ENCODE assay signal across 26 cellular contexts in the genomic region with DNA sequence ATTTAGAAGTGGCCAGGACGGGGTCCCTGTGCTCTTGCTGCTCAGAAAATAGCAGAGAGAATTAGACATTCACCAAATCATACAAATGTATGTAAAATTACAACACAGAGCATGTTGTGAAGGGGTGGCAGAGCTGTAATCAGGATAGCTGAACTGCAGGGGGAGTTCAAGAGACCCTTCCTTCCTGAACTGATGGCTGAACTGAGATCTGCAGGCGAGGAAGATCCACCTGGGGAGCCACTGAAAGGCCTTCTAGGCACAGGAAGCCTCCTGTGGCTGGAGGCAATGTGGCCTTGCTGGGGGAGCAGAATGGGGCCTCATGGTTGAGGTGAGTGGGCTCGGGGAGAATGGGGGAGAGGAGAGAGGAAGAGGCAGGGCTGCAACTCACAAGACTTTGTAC.
"Had no signal": no experiment of that assay in that cellular context is flagged by ENCODE, and none has a peak within 500 bp of the region (broad histone marks: within the 10 kb centered on the region; RNA-seq: fewer than 3 reads in every experiment).

No MANE protein-coding gene starts in this region.

- H3K27me3 ChIP-seq: ascending aorta, dorsolateral prefrontal cortex, esophagus squamous epithelium, gastroesophageal sphincter had no signal

- H3K27me3 Mint-ChIP-seq: activated naive CD4-positive, alpha-beta T cell treated with anti-CD3 and anti-CD28 coated beads, Interleukin-2, amount 10 ng/mL, durations not matched to agents 7 days and 5 days had no signal

- H3K4me1 Mint-ChIP-seq: brain; central memory CD8-positive, alpha-beta T cell had no signal

- DNase-seq: activated CD4-positive, alpha-beta memory T cell treated with anti-CD3 and anti-CD28 coated beads, Interleukin-2, amount 10 ng/mL, durations not matched to agents 7 days and 5 days; activated CD4-positive, alpha-beta T cell treated with anti-CD3 and anti-CD28 coated beads for 1 hour; activated CD4-positive, alpha-beta T cell treated with anti-CD3 and anti-CD28 coated beads for 4 hours; activated CD4-positive, alpha-beta T cell treated with anti-CD3 and anti-CD28 coated beads, Interleukin-2, amount 10 ng/mL, durations not matched to agents 7 days and 5 days; activated CD4-positive, alpha-beta T cell treated with anti-CD3 and anti-CD28 coated beads, Interleukin-2, amount 50 U/mL, for 4 hours; activated CD8-positive, alpha-beta memory T cell treated with anti-CD3 and anti-CD28 coated beads, Interleukin-2, amount 50 U/mL, for 48 hours; activated gamma-delta T cell; activated naive CD4-positive, alpha-beta T cell; activated naive CD4-positive, alpha-beta T cell treated with anti-CD3 and anti-CD28 coated beads, Interleukin-2, amount 10 ng/mL, durations not matched to agents 7 days and 5 days; activated naive CD8-positive, alpha-beta T cell treated with anti-CD3 and anti-CD28 coated beads, Interleukin-2, amount 10 ng/mL, durations not matched to agents 7 days and 5 days; activated T-cell treated with anti-CD3 and anti-CD28 coated beads for 4 hours; activated T-cell treated with anti-CD3 and anti-CD28 coated beads, Interleukin-2, amount 50 U/mL, for 24 hours; activated T-cell treated with anti-CD3 and anti-CD28 coated beads, Interleukin-2, amount 50 U/mL, for 72 hours; dorsolateral prefrontal cortex; effector memory CD4-positive, alpha-beta T cell; esophagus squamous epithelium; foreskin melanocyte; T-helper 2 cell had no signal

- H3K4me3 ChIP-seq: ascending aorta, coronary artery, dorsolateral prefrontal cortex, esophagus squamous epithelium, gastroesophageal sphincter had no signal

- ATAC-seq: activated naive CD4-positive, alpha-beta T cell treated with anti-CD3 and anti-CD28 coated beads, Interleukin-2, amount 50 U/mL, for 72 hours; activated T-cell treated with anti-CD3 and anti-CD28 coated beads, Interleukin-2, amount 50 U/mL, for 72 hours; gastroesophageal sphincter had no signal

- H3K27ac ChIP-seq: ascending aorta, coronary artery, dorsolateral prefrontal cortex, epithelial cell of prostate, esophagus squamous epithelium, gastroesophageal sphincter had no signal

- H3K9me3 Mint-ChIP-seq: activated CD4-positive, alpha-beta memory T cell treated with anti-CD3 and anti-CD28 coated beads, Interleukin-2, amount 10 ng/mL, durations not matched to agents 7 days and 5 days; activated CD4-positive, alpha-beta T cell treated with anti-CD3 and anti-CD28 coated beads, Interleukin-2, amount 10 ng/mL, durations not matched to agents 7 days and 5 days; central memory CD8-positive, alpha-beta T cell; dendritic cell treated with granulocyte-macrophage colony-stimulating factor and Interleukin-4, amounts not matched to agents 40 ng/mL and 50 ng/mL, for 4 days had no signal

- H3K9me3 ChIP-seq: ascending aorta, esophagus squamous epithelium had no signal

- H3K36me3 Mint-ChIP-seq: activated naive CD4-positive, alpha-beta T cell treated with anti-CD3 and anti-CD28 coated beads, Interleukin-2, amount 10 ng/mL, durations not matched to agents 7 days and 5 days; activated naive CD4-positive, alpha-beta T cell treated with anti-CD3 and anti-CD28 coated beads, Interleukin-2, amount 50 U/mL, for 72 hours; brain had no signal

- H3K36me3 ChIP-seq: ascending aorta, esophagus squamous epithelium, gastroesophageal sphincter had no signal

- H3K27ac Mint-ChIP-seq: activated CD4-positive, alpha-beta memory T cell treated with anti-CD3 and anti-CD28 coated beads, Interleukin-2, amount 10 ng/mL, durations not matched to agents 7 days and 5 days; activated CD4-positive, alpha-beta T cell treated with anti-CD3 and anti-CD28 coated beads, Interleukin-2, amount 10 ng/mL, durations not matched to agents 7 days and 5 days; activated naive CD4-positive, alpha-beta T cell treated with anti-CD3 and anti-CD28 coated beads, Interleukin-2, amount 10 ng/mL, durations not matched to agents 7 days and 5 days; activated naive CD4-positive, alpha-beta T cell treated with anti-CD3 and anti-CD28 coated beads, Interleukin-2, amount 50 U/mL, for 72 hours; activated naive CD8-positive, alpha-beta T cell treated with anti-CD3 and anti-CD28 coated beads, Interleukin-2, amount 10 ng/mL, durations not matched to agents 7 days and 5 days; activated T-cell treated with anti-CD3 and anti-CD28 coated beads, Interleukin-2, amount 50 U/mL, for 24 hours; activated T-cell treated with anti-CD3 and anti-CD28 coated beads, Interleukin-2, amount 50 U/mL, for 72 hours; brain; dendritic cell treated with granulocyte-macrophage colony-stimulating factor and Interleukin-4, amounts not matched to agents 40 ng/mL and 50 ng/mL, for 4 days had no signal

- H3K4me1 ChIP-seq: ascending aorta, esophagus squamous epithelium, gastroesophageal sphincter had no signal

- H3K4me3 Mint-ChIP-seq: activated CD4-positive, alpha-beta memory T cell treated with anti-CD3 and anti-CD28 coated beads, Interleukin-2, amount 10 ng/mL, durations not matched to agents 7 days and 5 days; activated CD4-positive, alpha-beta T cell treated with anti-CD3 and anti-CD28 coated beads, Interleukin-2, amount 10 ng/mL, durations not matched to agents 7 days and 5 days; activated naive CD4-positive, alpha-beta T cell treated with anti-CD3 and anti-CD28 coated beads, Interleukin-2, amount 10 ng/mL, durations not matched to agents 7 days and 5 days; activated naive CD8-positive, alpha-beta T cell treated with anti-CD3 and anti-CD28 coated beads, Interleukin-2, amount 10 ng/mL, durations not matched to agents 7 days and 5 days; activated T-cell treated with anti-CD3 and anti-CD28 coated beads, Interleukin-2, amount 50 U/mL, for 24 hours; activated T-cell treated with anti-CD3 and anti-CD28 coated beads, Interleukin-2, amount 50 U/mL, for 72 hours; brain; central memory CD8-positive, alpha-beta T cell; dendritic cell treated with granulocyte-macrophage colony-stimulating factor and Interleukin-4, amounts not matched to agents 40 ng/mL and 50 ng/mL, for 4 days had no signal
